Comparison of ENCODE assay signal across 29 cellular contexts in genomic region chr2:215948051-215948450, GRCh38.
"Had no signal": no experiment of that assay in that cellular context is flagged by ENCODE, and none has a peak within 500 bp of the region (broad histone marks: within the 10 kb centered on the region; RNA-seq: fewer than 3 reads in every experiment).

No MANE protein-coding gene starts in this region.

- H3K27ac ChIP-seq: neutrophil, ovary, parathyroid adenoma, psoas muscle, skin epidermis, spleen, suprapubic skin, testis, tibial artery, transverse colon, upper lobe of right lung, uterus had no signal

- ATAC-seq: naive thymus-derived CD4-positive, alpha-beta T cell; natural killer cell; psoas muscle; right cardiac atrium; sciatic nerve; stimulated activated memory B cell treated with anti-CD40 and anti-IgM and Interleukin-4, amounts not matched to agents 10 μg/mL and 1 μg/mL and 100 μg/mL, for 72 hours; stimulated activated naive CD8-positive, alpha-beta T cell treated with anti-CD3 and anti-CD28 coated beads, Interleukin-15, amount 100 ng/mL, for 72 hours; stimulated activated naive CD8-positive, alpha-beta T cell treated with anti-CD3 and anti-CD28 coated beads, Interleukin-15, Interleukin-2, amounts not matched to agents 100 U/mL and 50 U/mL, for 24 hours; upper lobe of right lung had no signal

- H3K4me2 ChIP-seq: smooth muscle cell had no signal

- H3K36me3 ChIP-seq: ovary, tibial artery, transverse colon, uterus had no signal

- H3K4me1 ChIP-seq: psoas muscle, spleen, suprapubic skin, testis, tibial artery, transverse colon, upper lobe of right lung, uterus had no signal

- H3K4me3 ChIP-seq: ovary, psoas muscle, skin epidermis, smooth muscle cell, spleen, suprapubic skin, testis, tibial artery, transverse colon, upper lobe of right lung, uterus had no signal

- H2AFZ ChIP-seq: parathyroid adenoma had no signal

- H3K9me3 ChIP-seq: neutrophil, ovary, psoas muscle, spleen, suprapubic skin, testis, tibial artery, transverse colon, upper lobe of right lung, uterus had no signal

- H3K79me2 ChIP-seq: parathyroid adenoma had no signal

- DNase-seq: naive thymus-derived CD4-positive, alpha-beta T cell; natural killer cell; nucleus accumbens; ovary; posterior cingulate gyrus; psoas muscle; right cardiac atrium; spleen; stimulated activated CD4-positive, alpha-beta T cell treated with anti-CD3 and anti-CD28 coated beads, Interleukin-12 subunit alpha, Interleukin-12 subunit beta, amount 100 ng/mL, for 4 hours; stimulated activated CD4-positive, alpha-beta T cell treated with anti-CD3 and anti-CD28 coated beads, Interleukin-1b, Interleukin-23, amount 100 ng/mL, for 48 hours; stimulated activated CD4-positive, alpha-beta T cell treated with anti-CD3 and anti-CD28 coated beads, Interleukin-4, amount 100 ng/mL, for 1 hour; stimulated activated CD4-positive, alpha-beta T cell treated with anti-CD3 and anti-CD28 coated beads, Interleukin-4, amount 100 ng/mL, for 4 hours; stimulated activated CD8-positive, alpha-beta memory T cell treated with anti-CD3 and anti-CD28 coated beads, Interleukin-4, amount 100 ng/mL, for 48 hours; stimulated activated naive CD4-positive, alpha-beta T cell; stimulated activated naive CD8-positive, alpha-beta T cell treated with anti-CD3 and anti-CD28 coated beads, Interleukin-15, amount 100 ng/mL, for 72 hours; stimulated activated naive CD8-positive, alpha-beta T cell treated with anti-CD3 and anti-CD28 coated beads, Interleukin-15, Interleukin-2, amounts not matched to agents 100 U/mL and 50 U/mL, for 24 hours; substantia nigra; testis; tibial artery; transverse colon; upper lobe of right lung; uterus had no signal

- H3K27me3 ChIP-seq: neutrophil, ovary, spleen, suprapubic skin, testis, tibial artery, transverse colon, upper lobe of right lung, uterus had no signal
